ENCODE assay signal across 21 cellular contexts in the genomic region with DNA sequence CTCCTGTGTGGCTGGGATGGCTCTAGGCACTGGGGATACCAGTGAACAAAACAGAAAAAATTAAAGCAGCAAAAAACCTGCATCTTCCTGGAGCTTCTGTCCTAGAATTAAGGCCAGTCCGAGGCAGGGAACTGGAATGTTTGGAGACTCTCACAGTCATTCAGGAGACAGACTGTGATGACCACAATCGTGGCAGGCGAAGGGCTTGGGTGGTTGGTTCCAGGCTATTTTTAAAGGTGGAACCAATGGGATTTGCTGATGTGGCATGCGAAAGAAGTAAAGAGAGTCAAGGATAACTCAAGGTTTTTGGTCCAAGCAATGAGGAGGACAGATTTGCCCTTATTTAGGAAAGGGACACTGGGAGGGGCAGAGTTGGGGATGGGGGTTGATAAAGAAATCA.
DNase-seq lines count a peak whose midpoint lies in the region; ATAC-seq and TF ChIP-seq lines count a peak whose summit lies in the region.
"Had no signal": no experiment of that assay in that cellular context is flagged by ENCODE, and none has a peak within 500 bp of the region (broad histone marks: within the 10 kb centered on the region; RNA-seq: fewer than 3 reads in every experiment).

No MANE protein-coding gene starts in this region.

- H3K4me3 Mint-ChIP-seq in activated CD4-positive, alpha-beta T cell treated with anti-CD3 and anti-CD28 coated beads, Interleukin-2, amount 10 ng/mL, durations not matched to agents 24 days and 14 days = no peak overlapping the region
- H3K4me3 Mint-ChIP-seq in mesothelial cell of epicardium (no peak overlapping the region), progenitor cell of endocrine pancreas (ENCODE audit: low read depth) (no peak overlapping the region)
- no peak overlapping the region for H3K4me3 Mint-ChIP-seq in activated T-cell treated with anti-CD3 and anti-CD28 coated beads, Interleukin-2, amount 50 U/mL, for 4 hours
- H3K4me3 Mint-ChIP-seq: B cell; CD4-positive, CD25-positive, alpha-beta regulatory T cell; CD8-positive, alpha-beta T cell; HFFc6 had no signal

- DNase-seq in activated CD4-positive, alpha-beta T cell treated with anti-CD3 and anti-CD28 coated beads, Interleukin-2, amount 10 ng/mL, durations not matched to agents 24 days and 14 days = no peak
- DNase-seq in activated CD4-positive, alpha-beta T cell treated with anti-CD3 and anti-CD28 coated beads for 1 hour = no peak
- DNase-seq in mesothelial cell of epicardium (ENCODE audit: low spot score in 2 of 2, unreplicated experiment in 2 of 2) (no peak), progenitor cell of endocrine pancreas (ENCODE audit: low spot score, unreplicated experiment) (no peak), uterus (no peak), GDM1 (lab: John Stamatoyannopoulos, UW) (no peak)
- DNase-seq in activated T-cell treated with anti-CD3 and anti-CD28 coated beads, Interleukin-2, amount 50 U/mL, for 4 hours = no peak
- DNase-seq: Caco-2; CD4-positive, CD25-positive, alpha-beta regulatory T cell; CD8-positive, alpha-beta T cell; DMS153; DND-41; GF-D8; GOT3; HFFc6 had no signal

- H3K27me3 Mint-ChIP-seq in activated CD4-positive, alpha-beta T cell treated with anti-CD3 and anti-CD28 coated beads, Interleukin-2, amount 10 ng/mL, durations not matched to agents 24 days and 14 days = peaks cover 6% of the 10 kb centered on the region
- H3K27me3 Mint-ChIP-seq in mesothelial cell of epicardium (ENCODE audit: low read depth) = no peaks in the 10 kb centered on the region
- no peaks in the 10 kb centered on the region for H3K27me3 Mint-ChIP-seq in progenitor cell of endocrine pancreas
- H3K27me3 Mint-ChIP-seq in activated T-cell treated with anti-CD3 and anti-CD28 coated beads, Interleukin-2, amount 50 U/mL, for 4 hours (ENCODE audit: low read depth) = peaks cover 12% of the 10 kb centered on the region

- H3K9me3 Mint-ChIP-seq in activated CD4-positive, alpha-beta T cell treated with anti-CD3 and anti-CD28 coated beads, Interleukin-2, amount 10 ng/mL, durations not matched to agents 24 days and 14 days = no peaks in the 10 kb centered on the region
- H3K9me3 Mint-ChIP-seq in mesothelial cell of epicardium (no peaks in the 10 kb centered on the region), progenitor cell of endocrine pancreas (ENCODE audit: low read depth) (no peaks in the 10 kb centered on the region)
- no peaks in the 10 kb centered on the region for H3K9me3 Mint-ChIP-seq in activated T-cell treated with anti-CD3 and anti-CD28 coated beads, Interleukin-2, amount 50 U/mL, for 4 hours
- H3K9me3 Mint-ChIP-seq: CD8-positive, alpha-beta T cell; HFFc6 had no signal

- H3K9me3 ChIP-seq in uterus = no peaks in the 10 kb centered on the region
- H3K9me3 ChIP-seq: BLaER1, Caco-2, HAP-1 had no signal

- H3K4me1 ChIP-seq in uterus = no peaks in the 10 kb centered on the region
- H3K4me1 ChIP-seq: Caco-2, HAP-1 had no signal

- no peaks in the 10 kb centered on the region for H3K36me3 Mint-ChIP-seq in activated CD4-positive, alpha-beta T cell treated with anti-CD3 and anti-CD28 coated beads, Interleukin-2, amount 10 ng/mL, durations not matched to agents 24 days and 14 days (ENCODE audit: low read depth)
- peaks cover 6% of the 10 kb centered on the region for H3K36me3 Mint-ChIP-seq in mesothelial cell of epicardium
- peaks cover 3% of the 10 kb centered on the region for H3K36me3 Mint-ChIP-seq in progenitor cell of endocrine pancreas (ENCODE audit: insufficient read depth)
- H3K36me3 Mint-ChIP-seq in activated T-cell treated with anti-CD3 and anti-CD28 coated beads, Interleukin-2, amount 50 U/mL, for 4 hours (ENCODE audit: insufficient read depth) = no peaks in the 10 kb centered on the region
- H3K36me3 Mint-ChIP-seq: CD4-positive, CD25-positive, alpha-beta regulatory T cell; CD8-positive, alpha-beta T cell had no signal

- H3K27ac ChIP-seq in uterus = peak overlapping the region; percentile 24 to 83
- H3K27ac ChIP-seq: 22Rv1, BLaER1, C4-2B had no signal

- TF ChIP-seq CTCF in mesothelial cell of epicardium (IDR thresholded peaks at IDR 0.05; ENCODE audit: unreplicated experiment) = no peak
- TF ChIP-seq CTCF in progenitor cell of endocrine pancreas (IDR thresholded peaks at IDR 0.05; ENCODE audit: unreplicated experiment) = no peak
- TF ChIP-seq CTCF in uterus (IDR thresholded peaks at IDR 0.05) = no peak

- H3K4me1 Mint-ChIP-seq in activated CD4-positive, alpha-beta T cell treated with anti-CD3 and anti-CD28 coated beads, Interleukin-2, amount 10 ng/mL, durations not matched to agents 24 days and 14 days = no peaks in the 10 kb centered on the region
- H3K4me1 Mint-ChIP-seq in mesothelial cell of epicardium = peaks cover 26% of the 10 kb centered on the region
- peaks cover 1% of the 10 kb centered on the region for H3K4me1 Mint-ChIP-seq in progenitor cell of endocrine pancreas (ENCODE audit: low read depth)
- H3K4me1 Mint-ChIP-seq in activated T-cell treated with anti-CD3 and anti-CD28 coated beads, Interleukin-2, amount 50 U/mL, for 4 hours (ENCODE audit: low read depth) = no peaks in the 10 kb centered on the region
- H3K4me1 Mint-ChIP-seq: CD4-positive, CD25-positive, alpha-beta regulatory T cell had no signal

- H3K4me3 ChIP-seq in uterus = no peak overlapping the region
- H3K4me3 ChIP-seq: BLaER1, HAP-1 had no signal

- H3K27ac Mint-ChIP-seq in activated CD4-positive, alpha-beta T cell treated with anti-CD3 and anti-CD28 coated beads, Interleukin-2, amount 10 ng/mL, durations not matched to agents 24 days and 14 days = peak overlapping the region; percentile 38
- H3K27ac Mint-ChIP-seq in mesothelial cell of epicardium (peak overlapping the region; percentile 17), progenitor cell of endocrine pancreas (peak overlapping the region; percentile 47)
- H3K27ac Mint-ChIP-seq: B cell; CD4-positive, CD25-positive, alpha-beta regulatory T cell; CD8-positive, alpha-beta T cell; HFFc6 had no signal

- no peak for ATAC-seq in HG03095 (IDR thresholded peaks at IDR 0.05; ENCODE audit: unreplicated experiment)
- no peak for ATAC-seq in activated T-cell treated with anti-CD3 and anti-CD28 coated beads, Interleukin-2, amount 50 U/mL, for 4 hours
- ATAC-seq: CD8-positive, alpha-beta T cell had no signal

- intact Hi-C loops in activated CD4-positive, alpha-beta T cell treated with anti-CD3 and anti-CD28 coated beads, Interleukin-2, amount 10 ng/mL, durations not matched to agents 24 days and 14 days (cut with micrococcal nuclease) = no loop called here
- intact Hi-C loops in uterus (cut with DNase I; ENCODE audit: low total_unique reads) = no loop called here

- no peaks in the 10 kb centered on the region for H3K27me3 ChIP-seq in uterus
- H3K27me3 ChIP-seq: BLaER1 had no signal

- no peaks in the 10 kb centered on the region for H3K36me3 ChIP-seq in uterus
- H3K36me3 ChIP-seq: BLaER1, HAP-1 had no signal

- TF ChIP-seq POLR2A in uterus (IDR thresholded peaks at IDR 0.05) = no peak
